Comparison of ENCODE assay signal across 8 cellular contexts in genomic region chr20:21125849-21126840, GRCh38. TPM values are rescaled to one million over a fixed set of nuclear protein-coding genes. Genes with fewer than 3 reads are reported as not detected.
DNase-seq lines count a peak whose midpoint lies in the region; ATAC-seq and TF ChIP-seq lines count a peak whose summit lies in the region.

Gene KIZ, plus strand, starts transcription at chr20:21126082. Its CDS starts 34 bp downstream, at chr20:21126116.

- DNase-seq in NCI-H1417 (lab: John Stamatoyannopoulos, UW) (peak; percentile 81 to 97 (median 94)), SW 1271 (lab: John Stamatoyannopoulos, UW) (peak; percentile 89 to 92), adipocyte (ENCODE audit: low read depth) (peak; percentile 99), cardiac septum (ENCODE audit: low spot score) (peak; percentile 99), posterior vena cava (ENCODE audit: low spot score) (peak; percentile 99), upper lobe of right lung (peak; percentile 99)

- ATAC-seq in HG02763 (IDR thresholded peaks at IDR 0.05; ENCODE audit: unreplicated experiment): peak; percentile 97
- ATAC-seq in upper lobe of right lung: peak; percentile 100

- H3K4me3 ChIP-seq in adipocyte (ENCODE audit: low read length) (peak within 1 kb of the TSS; percentile 87), upper lobe of right lung (peak within 1 kb of the TSS; percentile 67)

- H3K9me3 ChIP-seq in adipocyte (ENCODE audit: control insufficient read depth, low read length): no peaks in the 10 kb centered on the region
- no peaks in the 10 kb centered on the region for H3K9me3 ChIP-seq in upper lobe of right lung

- peak; percentile 55 for TF ChIP-seq CTCF in GM12874 (IDR thresholded peaks at IDR 0.05; ENCODE audit: insufficient read depth, low read depth, low read length)
- TF ChIP-seq CTCF in upper lobe of right lung (IDR thresholded peaks at IDR 0.05): peak; percentile 43

- H3K36me3 ChIP-seq in adipocyte (ENCODE audit: control insufficient read depth, insufficient read depth, low read length, severe bottlenecking) (no peaks in the 10 kb centered on the region), upper lobe of right lung (no peaks in the 10 kb centered on the region)

- H3K27me3 ChIP-seq in adipocyte (replicated peaks; ENCODE audit: control insufficient read depth, insufficient read depth, low read length) (no peaks in the 10 kb centered on the region), upper lobe of right lung (no peaks in the 10 kb centered on the region)

- H3K9ac ChIP-seq in adipocyte (ENCODE audit: low read length): peak within 1 kb of the TSS; percentile 90

- H3K4me1 ChIP-seq in adipocyte (ENCODE audit: control insufficient read depth, insufficient read depth, low read length) (peaks cover 7% of the 10 kb centered on the region), upper lobe of right lung (peaks cover 7% of the 10 kb centered on the region)

- peak within 1 kb of the TSS; percentile 75 for H3K27ac ChIP-seq in upper lobe of right lung

- intact Hi-C loops in cardiac septum (cut with DNase I): loop anchor here (2.0 kb wide), 1 partner anchor 177 kb away; the partner anchor contains the start of gene XRN2
- intact Hi-C loops in posterior vena cava (cut with DNase I): no loop called here
- intact Hi-C loops in upper lobe of right lung (cut with DNase I): no loop called here

RNA-seq across cellular contexts. Expression of gene KIZ, which starts in this region (rescaled TPM):
- total RNA-seq in cardiac septum (22.9 TPM), posterior vena cava (10 to 100 TPM; 23.2 to 26.1 TPM), upper lobe of right lung (16.2 TPM)

Comparison
In these comparisons a context has a peak if more than half of its experiments do, and no peak if none do; other contexts are left out.
1. Peak in every context shown above with its lines: DNase-seq, ATAC-seq, H3K4me3 ChIP-seq and H3K27ac ChIP-seq.